Comparison of ENCODE assay signal across 18 cellular contexts in genomic region chr12:131985145-131985875, GRCh38. TPM values are rescaled to one million over a fixed set of nuclear protein-coding genes. Genes with fewer than 3 reads are reported as not detected.
DNase-seq lines count a peak whose midpoint lies in the region; ATAC-seq and TF ChIP-seq lines count a peak whose summit lies in the region.
"Had no signal": no experiment of that assay in that cellular context is flagged by ENCODE, and none has a peak within 500 bp of the region (broad histone marks: within the 10 kb centered on the region; RNA-seq: fewer than 3 reads in every experiment).

No MANE protein-coding gene starts in this region.

- H3F3A ChIP-seq in GM23338 (replicated peaks; ENCODE audit: low read depth), result peaks cover 10% of the 10 kb centered on the region

- H3K4me3 Mint-ChIP-seq in GM23338, result no peak overlapping the region
- H3K4me3 Mint-ChIP-seq in osteocyte (ENCODE audit: unreplicated experiment), result no peak overlapping the region
- H3K4me3 Mint-ChIP-seq: HFFc6, neural progenitor cell, T-cell had no signal

- H3K27me3 Mint-ChIP-seq in GM23338 (ENCODE audit: insufficient read depth, low read depth, poor library complexity), result no peaks in the 10 kb centered on the region
- H3K27me3 Mint-ChIP-seq in osteocyte (ENCODE audit: unreplicated experiment), result no peaks in the 10 kb centered on the region
- H3K27me3 Mint-ChIP-seq: T-cell had no signal

- H3K4me2 ChIP-seq in GM23338, result no peak overlapping the region
- H3K4me2 ChIP-seq: neural progenitor cell had no signal

- no peak for ATAC-seq in GM23338
- ATAC-seq: T-cell had no signal

- no peak for DNase-seq in GM23338 (ENCODE audit: low spot score)
- peak; percentile 93 for DNase-seq in SIG-M5 treated with dmso at 0.1 percent for 504 hours (lab: John Stamatoyannopoulos, UW; ENCODE audit: unreplicated experiment)
- DNase-seq in left ventricle myocardium inferior, result peak; percentile 24
- DNase-seq in osteocyte (ENCODE audit: extremely low spot score, unreplicated experiment), result peak; percentile 68
- DNase-seq in central memory CD4-positive, alpha-beta T cell, result no peak
- no peak for DNase-seq in amniotic stem cell (lab: John Stamatoyannopoulos, UW)
- no peak for DNase-seq in GOT3 (lab: John Stamatoyannopoulos, UW)
- DNase-seq in NCI-H1436 treated with DMSO at 0.1 percent for 48 hours (lab: John Stamatoyannopoulos, UW), result no peak
- DNase-seq: activated CD4-positive, alpha-beta T cell treated with anti-CD3 and anti-CD28 coated beads, Interleukin-2, amount 50 U/mL, for 48 hours; Caco-2; effector CD8-positive, alpha-beta T cell; heart right ventricle; HFFc6; MM.1S; NCI-H2081 treated with DMSO at 0.1 percent for 48 hours; NCI-H69 had no signal

- H3K36me3 Mint-ChIP-seq in GM23338 (ENCODE audit: low read depth) (peaks cover 63% of the 10 kb centered on the region), osteocyte (ENCODE audit: unreplicated experiment) (peaks cover 39% of the 10 kb centered on the region)

- H3K27me3 ChIP-seq in GM23338 (ENCODE audit: insufficient read depth), result no peaks in the 10 kb centered on the region
- H3K27me3 ChIP-seq in left ventricle myocardium inferior (ENCODE audit: low read depth), result no peaks in the 10 kb centered on the region
- H3K27me3 ChIP-seq: heart right ventricle, neural progenitor cell had no signal

- peaks cover 30% of the 10 kb centered on the region for H3K4me1 Mint-ChIP-seq in GM23338
- H3K4me1 Mint-ChIP-seq in osteocyte (ENCODE audit: unreplicated experiment), result peaks cover 12% of the 10 kb centered on the region
- H3K4me1 Mint-ChIP-seq: T-cell had no signal

- H3K79me2 ChIP-seq in GM23338 (replicated peaks; ENCODE audit: insufficient read depth), result no peaks in the 10 kb centered on the region

- H3K9me2 ChIP-seq in GM23338 (ENCODE audit: insufficient read depth), result no peaks in the 10 kb centered on the region

- H3K4me1 ChIP-seq in GM23338 (ENCODE audit: insufficient read depth), result peaks cover 12% of the 10 kb centered on the region; the same call in 1 of the 2 replicates
- H3K4me1 ChIP-seq in left ventricle myocardium inferior, result peaks cover 6% of the 10 kb centered on the region
- H3K4me1 ChIP-seq: Caco-2 had no signal

- intact Hi-C loops in left ventricle myocardium inferior (cut with micrococcal nuclease), result no loop called here

- H4K20me1 ChIP-seq in GM23338 (replicated peaks; ENCODE audit: insufficient read depth), result no peaks in the 10 kb centered on the region; the same call in 1 of the 2 replicates

- no peaks in the 10 kb centered on the region for H3K9me3 ChIP-seq in left ventricle myocardium inferior (replicated peaks)
- H3K9me3 ChIP-seq: Caco-2, heart right ventricle had no signal

- H3K27ac Mint-ChIP-seq in GM23338 (no peak overlapping the region), osteocyte (ENCODE audit: unreplicated experiment) (no peak overlapping the region)
- H3K27ac Mint-ChIP-seq: HFFc6, neural progenitor cell, T-cell had no signal

- H3K27ac ChIP-seq in GM23338 (ENCODE audit: low read depth), result 0 out of 2 replicates have a peak overlapping the region, but pooled peaks have one; percentile 66
- H3K27ac ChIP-seq in left ventricle myocardium inferior (replicated peaks), result no peak overlapping the region
- H3K27ac ChIP-seq: neural progenitor cell had no signal

- TF ChIP-seq CTCF in GM23338 (conservative IDR thresholded peaks at IDR 0.05; ENCODE audit: low read depth in 2 of 2), result no peak
- TF ChIP-seq CTCF in left ventricle myocardium inferior (IDR thresholded peaks at IDR 0.05; ENCODE audit: borderline replicate concordance), result no peak
- no peak for TF ChIP-seq CTCF in osteocyte (IDR thresholded peaks at IDR 0.05)

- H3K36me3 ChIP-seq in GM23338 (ENCODE audit: insufficient read depth) (peaks cover 3% of the 10 kb centered on the region; the same call in 1 of the 2 replicates), left ventricle myocardium inferior (peaks cover 97% of the 10 kb centered on the region)

- no peak overlapping the region for H2AFZ ChIP-seq in GM23338
- H2AFZ ChIP-seq: neural progenitor cell had no signal

- H3K9me3 Mint-ChIP-seq in GM23338, result no peaks in the 10 kb centered on the region
- no peaks in the 10 kb centered on the region for H3K9me3 Mint-ChIP-seq in osteocyte (ENCODE audit: unreplicated experiment)
- H3K9me3 Mint-ChIP-seq: HFFc6, neural progenitor cell, T-cell had no signal

- no peak overlapping the region for H3K4me3 ChIP-seq in GM23338
- no peak overlapping the region for H3K4me3 ChIP-seq in left ventricle myocardium inferior
- H3K4me3 ChIP-seq: neural progenitor cell had no signal

TF ChIP-seq in GM23338, 12 proteins besides CTCF, POLR2A, EP300 and RAD21:
- no peak for TF ChIP-seq CREB1 (CRISPR knock-in tag; IDR thresholded peaks at IDR 0.05; ENCODE audit: low read depth)
- no peak for TF ChIP-seq JUNB (IDR thresholded peaks at IDR 0.05; ENCODE audit: unreplicated experiment)

RNA-seq across cellular contexts. Expression of gene EP400, which starts 35.6 kb away (rescaled TPM):
- 47.7 and 57.2 TPM in 2 replicates for total RNA-seq in GM23338 (2014; rRNA removed; shearing (Covaris generic))
- polyA plus RNA-seq in GM23338 (2016; fragmentation: Nextera tagmentation; extraction: Ambion mirVana), result 24.5 and 26.3 TPM in 2 replicates
- total RNA-seq in left ventricle myocardium inferior, result 15.3 TPM
- 51.3 and 51.8 TPM in 2 replicates for total RNA-seq in osteocyte

RNA-seq across cellular contexts. Expression of gene PUS1, which starts 56.2 kb away (rescaled TPM):
- 72.7 and 73.0 TPM in 2 replicates for total RNA-seq in GM23338 (2014; rRNA removed; shearing (Covaris generic))
- 52.4 and 59.3 TPM in 2 replicates for polyA plus RNA-seq in GM23338 (2016; fragmentation: Nextera tagmentation; extraction: Ambion mirVana)
- total RNA-seq in left ventricle myocardium inferior (7.7 TPM), osteocyte (18.8 and 19.5 TPM in 2 replicates)

Comparison
In these comparisons a context has a peak if more than half of its experiments do, and no peak if none do; other contexts are left out.
1. DNase-seq: peak in SIG-M5 treated with dmso at 0.1 percent for 504 hours (single experiment), left ventricle myocardium inferior (single experiment) and osteocyte (single experiment); none in GM23338 (single experiment), central memory CD4-positive, alpha-beta T cell (single experiment), amniotic stem cell (single experiment), GOT3 (single experiment) and NCI-H1436 treated with DMSO at 0.1 percent for 48 hours (single experiment).